ENCODE assay signal across 1 cellular context in the genomic region with DNA sequence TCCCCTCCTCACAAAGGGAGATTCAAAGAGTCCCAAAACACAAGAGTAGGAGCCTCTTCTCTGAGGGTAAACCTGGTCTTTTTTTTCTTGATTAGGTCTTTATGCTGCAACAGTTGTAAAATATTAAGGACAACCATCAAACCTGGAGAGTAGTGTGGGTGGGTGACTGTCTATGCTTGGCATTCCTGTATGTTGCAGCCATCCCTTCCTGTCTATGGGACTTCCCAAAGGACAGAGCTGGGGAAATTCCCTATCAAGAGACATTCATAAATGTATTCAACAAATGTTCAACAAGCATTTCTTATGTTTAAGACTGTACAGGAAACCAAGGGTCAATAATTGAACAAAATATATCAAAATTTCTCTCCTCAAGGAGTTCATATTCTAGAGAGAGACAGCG.
TF ChIP-seq lines count a peak whose summit lies in the region.

No MANE protein-coding gene starts in this region.

TF ChIP-seq in endothelial cell of umbilical vein, 7 proteins besides CTCF, POLR2A, EP300 and RAD21:
- TF ChIP-seq, protein P1, sequence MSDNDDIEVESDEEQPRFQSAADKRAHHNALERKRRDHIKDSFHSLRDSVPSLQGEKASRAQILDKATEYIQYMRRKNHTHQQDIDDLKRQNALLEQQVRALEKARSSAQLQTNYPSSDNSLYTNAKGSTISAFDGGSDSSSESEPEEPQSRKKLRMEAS (IDR thresholded peaks at IDR 0.05; ENCODE audit: insufficient read depth, insufficient read length): no peak
- no peak for TF ChIP-seq MYC (IDR thresholded peaks at IDR 0.05; ENCODE audit: low read depth, low read length)
- no peak for TF ChIP-seq JUN (IDR thresholded peaks at IDR 0.05; ENCODE audit: borderline replicate concordance, insufficient read depth, insufficient read length, low read depth)
- no peak for TF ChIP-seq GATA2 (IDR thresholded peaks at IDR 0.05; ENCODE audit: insufficient read depth, insufficient read length, low read depth, low read length)
- no peak for TF ChIP-seq FOS (IDR thresholded peaks at IDR 0.05; ENCODE audit: borderline replicate concordance, insufficient read depth, low read length)
